ENCODE assay signal across 15 cellular contexts in genomic region chr18:50128506-50129271, GRCh38.
DNase-seq lines count a peak whose midpoint lies in the region; ATAC-seq and TF ChIP-seq lines count a peak whose summit lies in the region.
"Had no signal": no experiment of that assay in that cellular context is flagged by ENCODE, and none has a peak within 500 bp of the region (broad histone marks: within the 10 kb centered on the region; RNA-seq: fewer than 3 reads in every experiment).

No MANE protein-coding gene starts in this region.

- H3K27ac ChIP-seq in breast epithelium = peak overlapping the region; percentile 71 to 83
- H3K27ac ChIP-seq in liver (ENCODE audit: low read depth in 1 of 2, low read length in 2 of 2) = peak overlapping the region in 1 of 2 donors; percentile 16
- H3K27ac ChIP-seq: thoracic aorta had no signal

- intact Hi-C loops in breast epithelium (cut with DNase I; ENCODE audit: low total_unique reads) (loop anchor here (1.0 kb wide), 1 partner anchor 25 kb away; no protein-coding TSS in a partner anchor), MCF 10A (cut with micrococcal nuclease) (no loop called here)

- H3K4me3 Mint-ChIP-seq in MCF 10A (ENCODE audit: unreplicated experiment) = no peak overlapping the region
- H3K4me3 Mint-ChIP-seq in WTC11 = no peak overlapping the region
- H3K4me3 Mint-ChIP-seq in stimulated activated naive CD8-positive, alpha-beta T cell treated with anti-CD3 and anti-CD28 coated beads, Interleukin-15, amount 100 ng/mL, for 72 hours = no peak overlapping the region
- H3K4me3 Mint-ChIP-seq: neural crest cell had no signal

- no peak for TF ChIP-seq CTCF in breast epithelium (IDR thresholded peaks at IDR 0.05)
- no peak for TF ChIP-seq CTCF in MCF 10A (IDR thresholded peaks at IDR 0.05; ENCODE audit: unreplicated experiment)
- no peak for TF ChIP-seq CTCF in WTC11 (IDR thresholded peaks at IDR 0.05)
- no peak for TF ChIP-seq CTCF in liver (IDR thresholded peaks at IDR 0.05; ENCODE audit: low read depth, low read length, missing input control)

- H3K36me3 ChIP-seq in breast epithelium (no peaks in the 10 kb centered on the region), liver (ENCODE audit: control insufficient read depth in 4 of 4, insufficient read depth in 3 of 4, low read depth in 1 of 4, low read length in 3 of 4) (no peaks in the 10 kb centered on the region)
- H3K36me3 ChIP-seq: thoracic aorta had no signal

- H3K4me1 ChIP-seq in breast epithelium = no peaks in the 10 kb centered on the region
- peaks cover 0 to 14% (median 12%) of the 10 kb centered on the region in 4 donors for H3K4me1 ChIP-seq in liver (ENCODE audit: control insufficient read depth in 4 of 4, insufficient read depth in 4 of 4, low read length in 3 of 4)

- no peak overlapping the region for H3K9ac ChIP-seq in liver (ENCODE audit: low read depth in 1 of 2, low read length in 2 of 2)

- BruUV-seq in MCF 10A (replicated peaks; lab: Mats Ljungman, UMichigan) = no TSS peak

- CTCF ChIA-PET in MCF 10A (lab: Yijun Ruan, JAX) (interaction anchor here (0.6 to 0.7 kb wide), 2 partner anchors 196 to 1159 kb away, joined by 3 to 4 read pairs; no protein-coding TSS in a partner anchor), WTC11 (lab: Charles Lee) (interaction anchor here (2.0 kb wide), 1 partner anchor 75 kb away, joined by 8 read pairs; no protein-coding TSS in a partner anchor), HEK293T (lab: Yijun Ruan, JAX) (no interaction called here)

- ATAC-seq in WTC11 = peak; percentile 82
- ATAC-seq in stimulated activated naive CD8-positive, alpha-beta T cell treated with anti-CD3 and anti-CD28 coated beads, Interleukin-15, amount 100 ng/mL, for 72 hours = no peak
- ATAC-seq in SK-N-SH treated with all-trans-retinoic acid at 6 μM for 48 hours = no peak
- ATAC-seq: left ventricle myocardium superior had no signal

- H3K27me3 Mint-ChIP-seq in MCF 10A (ENCODE audit: insufficient read depth, unreplicated experiment) = no peaks in the 10 kb centered on the region
- H3K27me3 Mint-ChIP-seq in WTC11 (ENCODE audit: low read depth) = no peaks in the 10 kb centered on the region
- peaks cover 63% of the 10 kb centered on the region for H3K27me3 Mint-ChIP-seq in stimulated activated naive CD8-positive, alpha-beta T cell treated with anti-CD3 and anti-CD28 coated beads, Interleukin-15, amount 100 ng/mL, for 72 hours

- no peaks in the 10 kb centered on the region for H3K36me3 Mint-ChIP-seq in MCF 10A (ENCODE audit: insufficient read depth, unreplicated experiment)
- no peaks in the 10 kb centered on the region for H3K36me3 Mint-ChIP-seq in WTC11

- H3K9me3 Mint-ChIP-seq in MCF 10A (ENCODE audit: unreplicated experiment) (no peaks in the 10 kb centered on the region), WTC11 (no peaks in the 10 kb centered on the region)
- H3K9me3 Mint-ChIP-seq in stimulated activated naive CD8-positive, alpha-beta T cell treated with anti-CD3 and anti-CD28 coated beads, Interleukin-15, amount 100 ng/mL, for 72 hours = no peaks in the 10 kb centered on the region
- H3K9me3 Mint-ChIP-seq: activated T-helper 2 cell treated with anti-CD3 and anti-CD28 coated beads, Interferon-gamma antibody, Interleukin-2, Interleukin-4, amounts not matched to agents 10 μg/mL and 5 μg/mL and 100 μg/mL, durations not matched to agents 14 hours and 24 hours and 36 hours; neural crest cell had no signal

- peaks cover 15% of the 10 kb centered on the region for H3K4me1 Mint-ChIP-seq in MCF 10A (ENCODE audit: insufficient read depth, unreplicated experiment)
- peaks cover 59% of the 10 kb centered on the region for H3K4me1 Mint-ChIP-seq in WTC11
- H3K4me1 Mint-ChIP-seq in stimulated activated naive CD8-positive, alpha-beta T cell treated with anti-CD3 and anti-CD28 coated beads, Interleukin-15, amount 100 ng/mL, for 72 hours = peaks cover 27% of the 10 kb centered on the region

- no peak overlapping the region for H3K4me3 ChIP-seq in breast epithelium
- H3K4me3 ChIP-seq in liver (ENCODE audit: low read depth in 1 of 3, low read length in 3 of 3) = no peak overlapping the region
- H3K4me3 ChIP-seq: thoracic aorta had no signal

- 36% methylated on average over 15 of the region's 15 CpGs for WGBS in liver

- POLR2A ChIA-PET in MCF 10A (lab: Yijun Ruan, JAX) (interaction anchor here (0.8 kb wide), 1 partner anchor 11 kb away, joined by 3 read pairs; no protein-coding TSS in a partner anchor), WTC11 (lab: Charles Lee) (no interaction called here), HEK293T (lab: Yijun Ruan, JAX) (no interaction called here)

- H3K27me3 ChIP-seq in breast epithelium (no peaks in the 10 kb centered on the region), liver (ENCODE audit: control insufficient read depth in 4 of 4, insufficient read depth in 4 of 4, low read length in 3 of 4) (no peaks in the 10 kb centered on the region)

- no peak for TF ChIP-seq POLR2A in breast epithelium (IDR thresholded peaks at IDR 0.05)

- TF ChIP-seq RAD21 in liver (IDR thresholded peaks at IDR 0.05) = no peak

- H3K27ac Mint-ChIP-seq in MCF 10A (ENCODE audit: low read depth, unreplicated experiment) (no peak overlapping the region), WTC11 (peak overlapping the region; percentile 61)
- H3K27ac Mint-ChIP-seq in stimulated activated naive CD8-positive, alpha-beta T cell treated with anti-CD3 and anti-CD28 coated beads, Interleukin-15, amount 100 ng/mL, for 72 hours = no peak overlapping the region
- H3K27ac Mint-ChIP-seq: activated T-helper 2 cell treated with anti-CD3 and anti-CD28 coated beads, Interferon-gamma antibody, Interleukin-2, Interleukin-4, amounts not matched to agents 10 μg/mL and 5 μg/mL and 100 μg/mL, durations not matched to agents 14 hours and 24 hours and 36 hours had no signal

- H3K9me3 ChIP-seq in breast epithelium (no peaks in the 10 kb centered on the region), liver (ENCODE audit: control insufficient read depth in 4 of 4, low read length in 3 of 4) (no peaks in the 10 kb centered on the region)
- H3K9me3 ChIP-seq: thoracic aorta had no signal

- DNase-seq in breast epithelium (ENCODE audit: low spot score in 2 of 2) (peak in 1 of 2 donors; percentile 52), MCF 10A (ENCODE audit: unreplicated experiment) (no peak), WTC11 (ENCODE audit: low spot score) (peak; percentile 27), NCI-H82 treated with DMSO at 0.1 percent for 48 hours (lab: John Stamatoyannopoulos, UW; ENCODE audit: unreplicated experiment) (no peak), HEK293T (ENCODE audit: extremely low spot score) (no peak)
- no peak for DNase-seq in stimulated activated naive CD8-positive, alpha-beta T cell treated with anti-CD3 and anti-CD28 coated beads, Interleukin-15, amount 100 ng/mL, for 72 hours
- DNase-seq: activated CD4-positive, alpha-beta T cell treated with anti-CD3 and anti-CD28 coated beads, Interleukin-2, amount 50 U/mL, for 48 hours; Karpas-422; left ventricle myocardium superior; RPMI8226 had no signal

TF ChIP-seq in WTC11, 78 proteins besides CTCF, POLR2A, EP300 and RAD21 (continues in another document):
- TF ChIP-seq USF2 (CRISPR knock-in tag; IDR thresholded peaks at IDR 0.05) (no peak), SP1 (CRISPR knock-in tag; conservative IDR thresholded peaks at IDR 0.05) (no peak), ZBTB21 (CRISPR knock-in tag; IDR thresholded peaks at IDR 0.05; ENCODE audit: borderline replicate concordance) (no peak)

TF ChIP-seq in liver, 16 proteins besides CTCF, POLR2A, EP300 and RAD21 (continues in another document):
- no peak for TF ChIP-seq EGR1 (IDR thresholded peaks at IDR 0.05; ENCODE audit: low read depth in 2 of 2)
- TF ChIP-seq TAF1 (conservative IDR thresholded peaks at IDR 0.05) = no peak
- TF ChIP-seq JUND (IDR thresholded peaks at IDR 0.05) = peak; percentile 18 to 33
- TF ChIP-seq MAX (IDR thresholded peaks at IDR 0.05) = peak; percentile 55
- TF ChIP-seq FOXA1 (IDR thresholded peaks at IDR 0.05) = no peak

TF ChIP-seq in SK-N-SH treated with all-trans-retinoic acid at 6 μM for 48 hours, 23 proteins besides CTCF, POLR2A, EP300 and RAD21:
- no peak for TF ChIP-seq ISL1 (CRISPR knock-in tag; IDR thresholded peaks at IDR 0.05)
- no peak for TF ChIP-seq ZNF565 (CRISPR knock-in tag; conservative IDR thresholded peaks at IDR 0.05; ENCODE audit: low read depth)
- TF ChIP-seq POU6F1 (CRISPR knock-in tag; IDR thresholded peaks at IDR 0.05; ENCODE audit: borderline replicate concordance, low read depth) = no peak
- no peak for TF ChIP-seq ZNF70 (CRISPR knock-in tag; IDR thresholded peaks at IDR 0.05)
- no peak for TF ChIP-seq TCF4 (CRISPR knock-in tag; IDR thresholded peaks at IDR 0.05; ENCODE audit: borderline replicate concordance)

TF ChIP-seq in HEK293T, 16 proteins besides CTCF, POLR2A, EP300 and RAD21:
- TF ChIP-seq L3MBTL2 (conservative IDR thresholded peaks at IDR 0.05) (no peak), TARDBP (IDR thresholded peaks at IDR 0.05) (no peak), NFRKB (IDR thresholded peaks at IDR 0.05) (no peak)
TF ChIP-seq in HEK293T: peak in this region for 0.
